Comparison of ENCODE assay signal across 18 cellular contexts in genomic region chr12:95574030-95574429, GRCh38. TPM values are rescaled to one million over a fixed set of nuclear protein-coding genes. Genes with fewer than 3 reads are reported as not detected.
A peak's percentile ranks its signal among the peaks of the same experiment; 100 is the strongest.
DNase-seq lines count a peak whose midpoint lies in the region; ATAC-seq and TF ChIP-seq lines count a peak whose summit lies in the region.
"Had no signal": no experiment of that assay in that cellular context is flagged by ENCODE, and none has a peak within 500 bp of the region (broad histone marks: within the 10 kb centered on the region; RNA-seq: fewer than 3 reads in every experiment).

No MANE protein-coding gene starts in this region.

- H3K9me3 Mint-ChIP-seq in stimulated activated effector memory CD8-positive, alpha-beta T cell treated with anti-CD3 and anti-CD28 coated beads, Interleukin-12 subunit alpha, Interleukin-12 subunit beta, amount 100 ng/mL, for 72 hours, result no peaks in the 10 kb centered on the region
- H3K9me3 Mint-ChIP-seq in activated CD4-positive, alpha-beta memory T cell treated with anti-CD3 and anti-CD28 coated beads, Interleukin-2, amount 10 ng/mL, durations not matched to agents 7 days and 5 days, result no peaks in the 10 kb centered on the region
- H3K9me3 Mint-ChIP-seq: activated naive CD4-positive, alpha-beta T cell treated with anti-CD3 and anti-CD28 coated beads, Interleukin-2, amount 50 U/mL, for 24 hours; CD4-positive, alpha-beta memory T cell; immature natural killer cell had no signal

- no peak overlapping the region for H3K27ac Mint-ChIP-seq in stimulated activated effector memory CD8-positive, alpha-beta T cell treated with anti-CD3 and anti-CD28 coated beads, Interleukin-12 subunit alpha, Interleukin-12 subunit beta, amount 100 ng/mL, for 72 hours
- no peak overlapping the region for H3K27ac Mint-ChIP-seq in activated CD4-positive, alpha-beta memory T cell treated with anti-CD3 and anti-CD28 coated beads, Interleukin-2, amount 10 ng/mL, durations not matched to agents 7 days and 5 days
- H3K27ac Mint-ChIP-seq: activated CD8-positive, alpha-beta T cell treated with anti-CD3 and anti-CD28 coated beads, Interleukin-2, amount 10 ng/mL, durations not matched to agents 7 days and 5 days; activated naive CD4-positive, alpha-beta T cell treated with anti-CD3 and anti-CD28 coated beads, Interleukin-2, amount 50 U/mL, for 24 hours had no signal

- H3K4me3 Mint-ChIP-seq in stimulated activated effector memory CD8-positive, alpha-beta T cell treated with anti-CD3 and anti-CD28 coated beads, Interleukin-12 subunit alpha, Interleukin-12 subunit beta, amount 100 ng/mL, for 72 hours, result peak overlapping the region; percentile 7
- H3K4me3 Mint-ChIP-seq in activated CD4-positive, alpha-beta memory T cell treated with anti-CD3 and anti-CD28 coated beads, Interleukin-2, amount 10 ng/mL, durations not matched to agents 7 days and 5 days, result no peak overlapping the region
- H3K4me3 Mint-ChIP-seq: activated CD8-positive, alpha-beta T cell treated with anti-CD3 and anti-CD28 coated beads, Interleukin-2, amount 10 ng/mL, durations not matched to agents 7 days and 5 days; activated naive CD4-positive, alpha-beta T cell treated with anti-CD3 and anti-CD28 coated beads, Interleukin-2, amount 50 U/mL, for 24 hours had no signal

- peaks cover 6% of the 10 kb centered on the region for H3K4me1 Mint-ChIP-seq in stimulated activated effector memory CD8-positive, alpha-beta T cell treated with anti-CD3 and anti-CD28 coated beads, Interleukin-12 subunit alpha, Interleukin-12 subunit beta, amount 100 ng/mL, for 72 hours
- peaks cover 2% of the 10 kb centered on the region for H3K4me1 Mint-ChIP-seq in activated CD4-positive, alpha-beta memory T cell treated with anti-CD3 and anti-CD28 coated beads, Interleukin-2, amount 10 ng/mL, durations not matched to agents 7 days and 5 days
- H3K4me1 Mint-ChIP-seq: immature natural killer cell had no signal

- CTCF ChIA-PET in activated CD4-positive, alpha-beta memory T cell treated with anti-CD3 and anti-CD28 coated beads, Interleukin-2, amount 10 ng/mL, durations not matched to agents 7 days and 5 days (lab: Charles Lee), result no interaction called here

- H3K36me3 Mint-ChIP-seq in stimulated activated effector memory CD8-positive, alpha-beta T cell treated with anti-CD3 and anti-CD28 coated beads, Interleukin-12 subunit alpha, Interleukin-12 subunit beta, amount 100 ng/mL, for 72 hours, result no peaks in the 10 kb centered on the region
- H3K36me3 Mint-ChIP-seq in activated CD4-positive, alpha-beta memory T cell treated with anti-CD3 and anti-CD28 coated beads, Interleukin-2, amount 10 ng/mL, durations not matched to agents 7 days and 5 days (ENCODE audit: low read depth), result no peaks in the 10 kb centered on the region
- H3K36me3 Mint-ChIP-seq: activated naive CD4-positive, alpha-beta T cell treated with anti-CD3 and anti-CD28 coated beads, Interleukin-2, amount 50 U/mL, for 24 hours; CD4-positive, alpha-beta memory T cell; immature natural killer cell had no signal

- peak; percentile 54 for DNase-seq in GM20000 (ENCODE audit: low spot score)
- peak; percentile 60 for DNase-seq in ecto neural progenitor cell (ENCODE audit: low spot score)
- no peak for DNase-seq in stimulated activated effector memory CD8-positive, alpha-beta T cell treated with anti-CD3 and anti-CD28 coated beads, Interleukin-12 subunit alpha, Interleukin-12 subunit beta, amount 100 ng/mL, for 72 hours (ENCODE audit: low spot score in 2 of 2)
- DNase-seq in activated CD4-positive, alpha-beta memory T cell treated with anti-CD3 and anti-CD28 coated beads, Interleukin-2, amount 10 ng/mL, durations not matched to agents 7 days and 5 days, result no peak
- DNase-seq in stimulated activated CD4-positive, alpha-beta T cell treated with anti-CD3 and anti-CD28 coated beads, Interleukin-2, amount 100 ng/mL, for 24 hours, result no peak
- DNase-seq in kidney tubule cell (ENCODE audit: low spot score), result no peak
- DNase-seq in activated CD8-positive, alpha-beta memory T cell treated with anti-CD3 and anti-CD28 coated beads, Interleukin-2, amount 50 U/mL, for 48 hours, result no peak
- DNase-seq: activated CD8-positive, alpha-beta T cell treated with anti-CD3 and anti-CD28 coated beads, Interleukin-2, amount 10 ng/mL, durations not matched to agents 7 days and 5 days; CD4-positive, alpha-beta memory T cell; immature natural killer cell; NCI-H446; RPMI8226; T-helper 2 cell had no signal

- POLR2A ChIA-PET in activated CD4-positive, alpha-beta memory T cell treated with anti-CD3 and anti-CD28 coated beads, Interleukin-2, amount 10 ng/mL, durations not matched to agents 7 days and 5 days (lab: Charles Lee), result no interaction called here

- no peak for TF ChIP-seq CTCF in GM20000 (IDR thresholded peaks at IDR 0.05; ENCODE audit: extremely low read depth, missing control alignments)

- H3K27me3 Mint-ChIP-seq in activated CD4-positive, alpha-beta memory T cell treated with anti-CD3 and anti-CD28 coated beads, Interleukin-2, amount 10 ng/mL, durations not matched to agents 7 days and 5 days, result peaks cover 20% of the 10 kb centered on the region
- H3K27me3 Mint-ChIP-seq: activated naive CD4-positive, alpha-beta T cell treated with anti-CD3 and anti-CD28 coated beads, Interleukin-2, amount 50 U/mL, for 24 hours had no signal

- peak; percentile 63 for ATAC-seq in HG03342 (IDR thresholded peaks at IDR 0.05; ENCODE audit: unreplicated experiment)
- no peak for ATAC-seq in stimulated activated effector memory CD8-positive, alpha-beta T cell treated with anti-CD3 and anti-CD28 coated beads, Interleukin-12 subunit alpha, Interleukin-12 subunit beta, amount 100 ng/mL, for 72 hours
- ATAC-seq: activated CD8-positive, alpha-beta T cell treated with anti-CD3 and anti-CD28 coated beads, Interleukin-2, amount 10 ng/mL, durations not matched to agents 7 days and 5 days; esophagus mucosa had no signal

RNA-seq across cellular contexts. Expression of gene USP44, which starts 22.8 kb away (rescaled TPM):
- total RNA-seq in activated CD4-positive, alpha-beta memory T cell treated with anti-CD3 and anti-CD28 coated beads, Interleukin-2, amount 10 ng/mL, durations not matched to agents 7 days and 5 days, result 1 to 10 TPM in 1 of 2 experiments, under 1 TPM in 1; 0.88 to 1.5 TPM
- total RNA-seq: chondrocyte, esophagus mucosa, myocyte had no signal

Comparison
In these comparisons a context has a peak if more than half of its experiments do, and no peak if none do; other contexts are left out.
1. DNase-seq: peak in GM20000 (single experiment) and ecto neural progenitor cell (single experiment); none in stimulated activated effector memory CD8-positive, alpha-beta T cell treated with anti-CD3 and anti-CD28 coated beads, Interleukin-12 subunit alpha, Interleukin-12 subunit beta, amount 100 ng/mL, for 72 hours (0 of 2), activated CD4-positive, alpha-beta memory T cell treated with anti-CD3 and anti-CD28 coated beads, Interleukin-2, amount 10 ng/mL, durations not matched to agents 7 days and 5 days (single experiment), stimulated activated CD4-positive, alpha-beta T cell treated with anti-CD3 and anti-CD28 coated beads, Interleukin-2, amount 100 ng/mL, for 24 hours (0 of 2), kidney tubule cell (single experiment) and activated CD8-positive, alpha-beta memory T cell treated with anti-CD3 and anti-CD28 coated beads, Interleukin-2, amount 50 U/mL, for 48 hours (single experiment).